Comparison of ENCODE assay signal across 1 cellular context in genomic region chr7:10707519-10707918, GRCh38.
TF ChIP-seq lines count a peak whose summit lies in the region.

No MANE protein-coding gene starts in this region.

TF ChIP-seq in K562, 482 proteins besides CTCF, POLR2A, EP300 and RAD21 (continued from another document and continues in another):
- TF ChIP-seq ZNF592 (IDR thresholded peaks at IDR 0.05) (no peak), NR3C1 (CRISPR knock-in tag; IDR thresholded peaks at IDR 0.05) (no peak), HMGN3 (IDR thresholded peaks at IDR 0.05; ENCODE audit: borderline replicate concordance, extremely low read depth, insufficient read length, low read depth, low read length) (peak; percentile 67), ZNF384 (IDR thresholded peaks at IDR 0.05; ENCODE audit: low read depth, low read length) (no peak), PML (IDR thresholded peaks at IDR 0.05; ENCODE audit: low read length) (peak; percentile 97), JUND (IDR thresholded peaks at IDR 0.05; ENCODE audit: borderline replicate concordance, low read depth, low read length) (peak; percentile 55; the same call in 1 of the 2 replicates), JUND (tag; IDR thresholded peaks at IDR 0.05; ENCODE audit: borderline replicate concordance, low read depth, low read length) (peak; percentile 50; the same call in 1 of the 3 replicates), NCOA4 (IDR thresholded peaks at IDR 0.05; ENCODE audit: partially characterized antibody) (no peak), MCM7 (IDR thresholded peaks at IDR 0.05) (no peak), MAFG (tag; conservative IDR thresholded peaks at IDR 0.05) (peak; percentile 77), ESRRA (IDR thresholded peaks at IDR 0.05; ENCODE audit: borderline replicate concordance, low read depth) (peak; percentile 98; the same call in 1 of the 2 replicates), ZBTB9 (CRISPR knock-in tag; IDR thresholded peaks at IDR 0.05) (0 out of 2 replicates have a peak, but pooled peaks have one; percentile 61), GTF2A2 (tag; IDR thresholded peaks at IDR 0.05) (no peak), POLR3A (IDR thresholded peaks at IDR 0.05; ENCODE audit: borderline replicate concordance, extremely low read depth, insufficient read depth, insufficient read length) (no peak), MEF2A (IDR thresholded peaks at IDR 0.05; ENCODE audit: control insufficient read depth, low read depth, low read length) (no peak), RCOR1 (IDR thresholded peaks at IDR 0.05; ENCODE audit: borderline replicate concordance in 1 of 2, low read depth in 2 of 2, low read length in 2 of 2) (peak in 1 of 2 experiments; percentile 91; a peak in 2 of 4 replicates), COPS2 (conservative IDR thresholded peaks at IDR 0.05) (no peak), PYGO2 (tag; IDR thresholded peaks at IDR 0.05) (peak; percentile 88), HNRNPLL (IDR thresholded peaks at IDR 0.05; ENCODE audit: low read depth, low read length, poor library complexity, severe bottlenecking) (no peak), CBFA2T2 (conservative IDR thresholded peaks at IDR 0.05) (peak; percentile 89), ZZZ3 (IDR thresholded peaks at IDR 0.05) (no peak), POU5F1 (IDR thresholded peaks at IDR 0.05; ENCODE audit: borderline replicate concordance, low read depth, low read length, partially characterized antibody) (no peak), EHMT2 (IDR thresholded peaks at IDR 0.05) (no peak), FOSL1 (tag; conservative IDR thresholded peaks at IDR 0.05) (peak; percentile 63), ZNF408 (CRISPR knock-in tag; IDR thresholded peaks at IDR 0.05; ENCODE audit: low read depth) (no peak), FOXA3 (CRISPR knock-in tag; conservative IDR thresholded peaks at IDR 0.05 in 1 of 2, IDR thresholded peaks at IDR 0.05 in 1 of 2) (peak in 1 of 2 experiments; percentile 55; a peak in 2 of 4 replicates), E2F3 (CRISPR knock-in tag; IDR thresholded peaks at IDR 0.05) (no peak), CHCHD3 (CRISPR knock-in tag; IDR thresholded peaks at IDR 0.05) (no peak), PTRF (tag; IDR thresholded peaks at IDR 0.05) (no peak), NFRKB (IDR thresholded peaks at IDR 0.05; ENCODE audit: low read depth) (no peak), ELF2 (CRISPR knock-in tag; IDR thresholded peaks at IDR 0.05) (no peak), L3MBTL2 (IDR thresholded peaks at IDR 0.05) (peak; percentile 27; the same call in 1 of the 2 replicates), CHD4 (IDR thresholded peaks at IDR 0.05; ENCODE audit: insufficient read depth, insufficient replicate concordance, low read depth, low read length, poor library complexity, severe bottlenecking) (no peak), DIDO1 (tag; IDR thresholded peaks at IDR 0.05; ENCODE audit: low read depth) (no peak), MTA2 (IDR thresholded peaks at IDR 0.05; ENCODE audit: low read depth) (peak; percentile 90), SMARCA4 (IDR thresholded peaks at IDR 0.05) (peak; percentile 98), ZNF766 (CRISPR knock-in tag; conservative IDR thresholded peaks at IDR 0.05) (0 out of 2 replicates have a peak, but pooled peaks have one; percentile 49), STAG1 (CRISPR knock-in tag; IDR thresholded peaks at IDR 0.05; ENCODE audit: borderline replicate concordance) (no peak), PRDM10 (IDR thresholded peaks at IDR 0.05; ENCODE audit: partially characterized antibody) (peak; percentile 19), ZBTB2 (IDR thresholded peaks at IDR 0.05) (no peak; the same call in 1 of the 2 replicates), ETS2 (tag; IDR thresholded peaks at IDR 0.05; ENCODE audit: borderline replicate concordance, poor library complexity, severe bottlenecking) (no peak), NFE2 (IDR thresholded peaks at IDR 0.05; ENCODE audit: low read depth) (peak; percentile 79), TAF15 (IDR thresholded peaks at IDR 0.05; ENCODE audit: low read depth, low read length) (no peak), MTF1 (CRISPR knock-in tag; IDR thresholded peaks at IDR 0.05; ENCODE audit: borderline replicate concordance) (no peak), SAFB (IDR thresholded peaks at IDR 0.05; ENCODE audit: borderline replicate concordance, low read depth, low read length) (no peak), ZNF57 (CRISPR knock-in tag; IDR thresholded peaks at IDR 0.05) (no peak), E4F1 (CRISPR knock-in tag; IDR thresholded peaks at IDR 0.05; ENCODE audit: borderline replicate concordance) (no peak), EP400 (IDR thresholded peaks at IDR 0.05) (0 out of 2 replicates have a peak, but pooled peaks have one; percentile 16), XRCC3 (IDR thresholded peaks at IDR 0.05) (no peak), ZBTB49 (CRISPR knock-in tag; IDR thresholded peaks at IDR 0.05; ENCODE audit: borderline replicate concordance) (no peak), OTX1 (CRISPR knock-in tag; IDR thresholded peaks at IDR 0.05) (0 out of 2 replicates have a peak, but pooled peaks have one; percentile 43), GATAD2A (IDR thresholded peaks at IDR 0.05) (0 out of 2 replicates have a peak, but pooled peaks have one; percentile 65), THAP7 (CRISPR knock-in tag; IDR thresholded peaks at IDR 0.05) (no peak)
- TF ChIP-seq, protein P1, sequence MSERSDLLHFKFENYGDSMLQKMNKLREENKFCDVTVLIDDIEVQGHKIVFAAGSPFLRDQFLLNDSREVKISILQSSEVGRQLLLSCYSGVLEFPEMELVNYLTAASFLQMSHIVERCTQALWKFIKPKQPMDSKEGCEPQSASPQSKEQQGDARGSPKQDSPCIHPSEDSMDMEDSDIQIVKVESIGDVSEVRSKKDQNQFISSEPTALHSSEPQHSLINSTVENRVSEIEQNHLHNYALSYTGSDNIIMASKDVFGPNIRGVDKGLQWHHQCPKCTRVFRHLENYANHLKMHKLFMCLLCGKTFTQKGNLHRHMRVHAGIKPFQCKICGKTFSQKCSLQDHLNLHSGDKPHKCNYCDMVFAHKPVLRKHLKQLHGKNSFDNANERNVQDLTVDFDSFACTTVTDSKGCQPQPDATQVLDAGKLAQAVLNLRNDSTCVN (CRISPR knock-in tag; IDR thresholded peaks at IDR 0.05): no peak
